Comparison of ENCODE assay signal across 15 cellular contexts in genomic region chr1:174800951-174801350, GRCh38.
DNase-seq lines count a peak whose midpoint lies in the region; ATAC-seq and TF ChIP-seq lines count a peak whose summit lies in the region.
"Had no signal": no experiment of that assay in that cellular context is flagged by ENCODE, and none has a peak within 500 bp of the region (broad histone marks: within the 10 kb centered on the region; RNA-seq: fewer than 3 reads in every experiment).

No MANE protein-coding gene starts in this region.

- no peak for ATAC-seq in HG02798 (IDR thresholded peaks at IDR 0.05; ENCODE audit: poor library complexity, unreplicated experiment)
- no peak for ATAC-seq in GM18867 (IDR thresholded peaks at IDR 0.05; ENCODE audit: unreplicated experiment)

- H3K4me2 ChIP-seq in Karpas-422 (ENCODE audit: low read depth, low read length, poor library complexity, severe bottlenecking) (peak overlapping the region; percentile 98), neural progenitor cell (peak overlapping the region; percentile 80)

- DNase-seq in BE2C (no peak), Karpas-422 (no peak), coronary artery (ENCODE audit: low spot score) (no peak), neural progenitor cell (ENCODE audit: low spot score) (no peak), NCI-H345 treated with DMSO at 0.1 percent for 48 hours (lab: John Stamatoyannopoulos, UW; ENCODE audit: unreplicated experiment) (no peak), NK-92 (lab: John Stamatoyannopoulos, UW; ENCODE audit: unreplicated experiment) (no peak)
- DNase-seq: activated CD4-positive, alpha-beta T cell treated with anti-CD3 and anti-CD28 coated beads for 1 hour; activated naive CD8-positive, alpha-beta T cell treated with anti-CD3 and anti-CD28 coated beads, Interleukin-2, amount 50 U/mL, for 24 hours; colonic mucosa; NCI-H2171; pancreas; PC-9 had no signal

- H3K4me3 ChIP-seq in BE2C (ENCODE audit: low read depth, low read length) (peak overlapping the region; percentile 94), Karpas-422 (ENCODE audit: low read length) (peak overlapping the region; percentile 70; the same call in 1 of the 2 replicates), coronary artery (peak overlapping the region; percentile 79), neural progenitor cell (peak overlapping the region; percentile 51)

- H3K79me2 ChIP-seq in Karpas-422 (ENCODE audit: low read length) (no peaks in the 10 kb centered on the region), neural progenitor cell (ENCODE audit: low read depth) (no peaks in the 10 kb centered on the region)

- no peak overlapping the region for H3K9ac ChIP-seq in Karpas-422 (ENCODE audit: low read length)
- H3K9ac ChIP-seq in neural progenitor cell = no peak overlapping the region

- no peak overlapping the region for H3K27ac Mint-ChIP-seq in neural progenitor cell
- H3K27ac Mint-ChIP-seq: activated naive CD8-positive, alpha-beta T cell treated with anti-CD3 and anti-CD28 coated beads, Interleukin-2, amount 50 U/mL, for 24 hours; memory B cell had no signal

- TF ChIP-seq CTCF in BE2C (IDR thresholded peaks at IDR 0.05; ENCODE audit: low read depth, low read length) (no peak), coronary artery (IDR thresholded peaks at IDR 0.05) (no peak), neural progenitor cell (IDR thresholded peaks at IDR 0.05) (no peak)

- no peaks in the 10 kb centered on the region for H3K9me3 ChIP-seq in BE2C
- no peaks in the 10 kb centered on the region for H3K9me3 ChIP-seq in Karpas-422 (ENCODE audit: low read length)
- no peaks in the 10 kb centered on the region for H3K9me3 ChIP-seq in neural progenitor cell (ENCODE audit: low read depth)
- H3K9me3 ChIP-seq: colonic mucosa, pancreas had no signal

- no peaks in the 10 kb centered on the region for H4K20me1 ChIP-seq in Karpas-422 (ENCODE audit: insufficient read depth, low read depth, low read length)
- no peaks in the 10 kb centered on the region for H4K20me1 ChIP-seq in neural progenitor cell (ENCODE audit: low read depth)

- H3K27me3 ChIP-seq in BE2C (no peaks in the 10 kb centered on the region), Karpas-422 (ENCODE audit: low read length) (no peaks in the 10 kb centered on the region), neural progenitor cell (no peaks in the 10 kb centered on the region)
- H3K27me3 ChIP-seq: colonic mucosa, pancreas had no signal

- H3K4me1 Mint-ChIP-seq in neural progenitor cell = peaks cover 12% of the 10 kb centered on the region

- H3K9me2 ChIP-seq in Karpas-422 (replicated peaks; ENCODE audit: insufficient read depth, low read length) = no peaks in the 10 kb centered on the region

- no peak overlapping the region for H3K27ac ChIP-seq in Karpas-422 (ENCODE audit: low read length)
- peak overlapping the region in 1 of 2 donors; percentile 61 for H3K27ac ChIP-seq in coronary artery
- no peak overlapping the region for H3K27ac ChIP-seq in neural progenitor cell
- H3K27ac ChIP-seq: colonic mucosa, PC-9 had no signal

- H3K9me3 Mint-ChIP-seq in neural progenitor cell = no peaks in the 10 kb centered on the region
- H3K9me3 Mint-ChIP-seq: activated naive CD8-positive, alpha-beta T cell treated with anti-CD3 and anti-CD28 coated beads, Interleukin-2, amount 50 U/mL, for 24 hours; memory B cell had no signal

- no peaks in the 10 kb centered on the region for H3K36me3 Mint-ChIP-seq in neural progenitor cell
- H3K36me3 Mint-ChIP-seq: memory B cell had no signal

- H2AFZ ChIP-seq in Karpas-422 (ENCODE audit: low read length) (no peak overlapping the region), neural progenitor cell (replicated peaks) (no peak overlapping the region)
- H2AFZ ChIP-seq: PC-9 had no signal

- H3K4me1 ChIP-seq in BE2C (no peaks in the 10 kb centered on the region), Karpas-422 (ENCODE audit: low read length) (peaks cover 21% of the 10 kb centered on the region), neural progenitor cell (peaks cover 14% of the 10 kb centered on the region)
- H3K4me1 ChIP-seq: colonic mucosa, pancreas had no signal

- H3K27me3 Mint-ChIP-seq in neural progenitor cell (ENCODE audit: insufficient read depth, low read depth) = peaks cover 5% of the 10 kb centered on the region
- H3K27me3 Mint-ChIP-seq: activated naive CD8-positive, alpha-beta T cell treated with anti-CD3 and anti-CD28 coated beads, Interleukin-2, amount 50 U/mL, for 24 hours; memory B cell had no signal

- H3K36me3 ChIP-seq in BE2C (no peaks in the 10 kb centered on the region), Karpas-422 (ENCODE audit: insufficient read depth, low read length) (no peaks in the 10 kb centered on the region), neural progenitor cell (no peaks in the 10 kb centered on the region)
- H3K36me3 ChIP-seq: colonic mucosa, pancreas had no signal

- no peak overlapping the region for H3K4me3 Mint-ChIP-seq in neural progenitor cell
- H3K4me3 Mint-ChIP-seq: activated naive CD8-positive, alpha-beta T cell treated with anti-CD3 and anti-CD28 coated beads, Interleukin-2, amount 50 U/mL, for 24 hours; memory B cell had no signal

- peaks cover 17% of the 10 kb centered on the region for H3F3A ChIP-seq in neural progenitor cell (ENCODE audit: low read depth)
